In genomic region chr5:177489119-177489716, GRCh38 we compare ENCODE assay signal across 17 cellular contexts. TPM values are rescaled to one million over a fixed set of nuclear protein-coding genes. Genes with fewer than 3 reads are reported as not detected.
A peak's percentile ranks its signal among the peaks of the same experiment; 100 is the strongest.
DNase-seq lines count a peak whose midpoint lies in the region; ATAC-seq and TF ChIP-seq lines count a peak whose summit lies in the region.
"Had no signal": no experiment of that assay in that cellular context is flagged by ENCODE, and none has a peak within 500 bp of the region (broad histone marks: within the 10 kb centered on the region; RNA-seq: fewer than 3 reads in every experiment).

No MANE protein-coding gene starts in this region.

- no TSS peak for BruUV-seq in OCI-LY7 (replicated peaks; lab: Mats Ljungman, UMichigan)

- H3K4me1 ChIP-seq in OCI-LY7 (ENCODE audit: insufficient read depth, low read length, poor library complexity, severe bottlenecking) (peaks cover 23% of the 10 kb centered on the region), gastroesophageal sphincter (peaks cover 1 to 98% (median 57%) of the 10 kb centered on the region in 3 donors), thoracic aorta (ENCODE audit: control insufficient read depth in 1 of 2, low read depth in 2 of 2) (peaks cover 38 to 95% of the 10 kb centered on the region in 2 donors)

- H3K9me2 ChIP-seq in OCI-LY7 (ENCODE audit: insufficient read depth, low read length) = no peaks in the 10 kb centered on the region

- H3K27ac ChIP-seq in OCI-LY7 (ENCODE audit: low read depth, low read length, poor library complexity, severe bottlenecking) = no peak overlapping the region
- peak overlapping the region in 3 of 4 donors; percentile 99 for H3K27ac ChIP-seq in gastroesophageal sphincter
- H3K27ac ChIP-seq in thoracic aorta = peak overlapping the region; percentile 77 to 100
- H3K27ac ChIP-seq: left ventricle myocardium inferior had no signal

- no peak for TF ChIP-seq EP300 in gastroesophageal sphincter (IDR thresholded peaks at IDR 0.05)

- DNase-seq in NCI-H82 (lab: John Stamatoyannopoulos, UW) = peak; percentile 58
- DNase-seq in NCI-H82 treated with DMSO at 0.1 percent for 48 hours (lab: John Stamatoyannopoulos, UW; ENCODE audit: unreplicated experiment) = no peak
- DNase-seq in OCI-LY7 (ENCODE audit: low spot score) = peak; percentile 69
- DNase-seq in thoracic aorta (ENCODE audit: low spot score) = no peak
- DNase-seq in SKM-1 treated with dmso at 0.1 percent for 144 hours (lab: John Stamatoyannopoulos, UW; ENCODE audit: unreplicated experiment) = no peak
- DNase-seq in SW 1271 (lab: John Stamatoyannopoulos, UW) = no peak
- DNase-seq: activated CD4-positive, alpha-beta T cell treated with anti-CD3 and anti-CD28 coated beads for 4 hours; activated T-cell treated with anti-CD3 and anti-CD28 coated beads, Interleukin-2, amount 50 U/mL, for 1 hour; esophagus squamous epithelium; hippocampal formation; left ventricle myocardium inferior; NCI-H2171 treated with DMSO at 0.1 percent for 48 hours; PC-3; stimulated activated naive CD8-positive, alpha-beta T cell treated with anti-CD3 and anti-CD28 coated beads, Interleukin-15, Interleukin-2, amounts not matched to agents 100 U/mL and 50 U/mL, for 24 hours; T-helper 1 cell had no signal

- no peaks in the 10 kb centered on the region for H3K9me3 ChIP-seq in OCI-LY7 (ENCODE audit: low read length)
- H3K9me3 ChIP-seq in gastroesophageal sphincter = no peaks in the 10 kb centered on the region
- H3K9me3 ChIP-seq in thoracic aorta = no peaks in the 10 kb centered on the region
- H3K9me3 ChIP-seq: esophagus squamous epithelium, left ventricle myocardium inferior had no signal

- TF ChIP-seq CTCF in OCI-LY7 (conservative IDR thresholded peaks at IDR 0.05; ENCODE audit: low read length) (peak; percentile 75), gastroesophageal sphincter (IDR thresholded peaks at IDR 0.05) (peak in 1 of 4 experiments; percentile 28), thoracic aorta (IDR thresholded peaks at IDR 0.05) (no peak)

- H3K4me3 ChIP-seq in OCI-LY7 (ENCODE audit: low read depth, low read length, poor library complexity, severe bottlenecking) = no peak overlapping the region
- H3K4me3 ChIP-seq in gastroesophageal sphincter = no peak overlapping the region
- no peak overlapping the region for H3K4me3 ChIP-seq in thoracic aorta
- H3K4me3 ChIP-seq: esophagus squamous epithelium, left ventricle myocardium inferior had no signal

- no peaks in the 10 kb centered on the region for H4K20me1 ChIP-seq in OCI-LY7 (ENCODE audit: insufficient read depth, low read length)

- peak overlapping the region; percentile 49; the same call in 1 of the 2 replicates for H3K4me2 ChIP-seq in OCI-LY7 (ENCODE audit: low read length)

- WGBS in gastroesophageal sphincter (ENCODE audit: low coverage in 1 of 2), 2 donors = no CpG with 5 or more reads among the region's 26 CpGs

- peaks cover 12% of the 10 kb centered on the region; the same call in 1 of the 2 replicates for H3K36me3 ChIP-seq in OCI-LY7 (ENCODE audit: insufficient read depth, low read length)
- H3K36me3 ChIP-seq in gastroesophageal sphincter = peaks cover 0 to 85% of the 10 kb centered on the region in 2 donors
- H3K36me3 ChIP-seq in thoracic aorta = peaks cover 84% of the 10 kb centered on the region

- intact Hi-C loops in OCI-LY7 (cut with micrococcal nuclease; ENCODE audit: unreplicated experiment) = no loop called here

- H3K27me3 ChIP-seq in gastroesophageal sphincter (no peaks in the 10 kb centered on the region), thoracic aorta (replicated peaks; ENCODE audit: insufficient read depth) (no peaks in the 10 kb centered on the region)
- H3K27me3 ChIP-seq: esophagus squamous epithelium had no signal

- peak in 1 of 2 donors; percentile 5 for TF ChIP-seq POLR2A in gastroesophageal sphincter (IDR thresholded peaks at IDR 0.05)

- H3K79me2 ChIP-seq in OCI-LY7 (ENCODE audit: insufficient read depth, low read depth, low read length) = no peaks in the 10 kb centered on the region

- ATAC-seq in gastroesophageal sphincter (no peak), thoracic aorta (ENCODE audit: insufficient number of reproducible peaks, low FRiP score, low read depth) (no peak), GM18870 (IDR thresholded peaks at IDR 0.05; ENCODE audit: unreplicated experiment) (no peak)
- ATAC-seq: PC-3; stimulated activated naive CD8-positive, alpha-beta T cell treated with anti-CD3 and anti-CD28 coated beads, Interleukin-15, Interleukin-2, amounts not matched to agents 100 U/mL and 50 U/mL, for 24 hours had no signal

- CTCF ChIA-PET in OCI-LY7 (lab: Charles Lee; ENCODE audit: unreplicated experiment) = interaction anchor here (0.5 kb wide), 1 partner anchor 506 kb away, joined by 3 read pairs; no protein-coding TSS in a partner anchor

- POLR2A ChIA-PET in OCI-LY7 (lab: Charles Lee) = interaction anchor here (0.5 kb wide), 1 partner anchor 314 kb away, joined by 3 read pairs; no protein-coding TSS in a partner anchor

- no peak overlapping the region for H2AFZ ChIP-seq in OCI-LY7 (ENCODE audit: low read length)

RNA-seq across cellular contexts. Expression of gene PDLIM7, which starts 8.2 kb away (rescaled TPM):
- 38.8 and 41.4 TPM in 2 replicates for total RNA-seq in OCI-LY7 (2014; rRNA removed; shearing (Covaris generic))
- total RNA-seq in OCI-LY7 (2022) (58.0 and 78.9 TPM in 2 replicates), gastroesophageal sphincter (100 to 1,000 TPM; 336 to 863 (median 437) TPM), thoracic aorta (100 to 1,000 TPM; 626 to 891 TPM)

RNA-seq across cellular contexts. Expression of gene DBN1, which starts 15.8 kb away (rescaled TPM):
- 11.7 and 17.4 TPM in 2 replicates for total RNA-seq in OCI-LY7 (2014; rRNA removed; shearing (Covaris generic))
- 21.3 and 22.0 TPM in 2 replicates for total RNA-seq in OCI-LY7 (2022)
- total RNA-seq in gastroesophageal sphincter = 100 to 1,000 TPM in 3 of 4 donors, 10 to 100 TPM in 1; 87.1 to 154 (median 124) TPM
- total RNA-seq in thoracic aorta = 100 to 1,000 TPM in 1 of 2 donors, 10 to 100 TPM in 1; 91.2 to 132 TPM

RNA-seq across cellular contexts. Expression of gene DOK3, which starts 20.4 kb away (rescaled TPM):
- 186 and 197 TPM in 2 replicates for total RNA-seq in OCI-LY7 (2014; rRNA removed; shearing (Covaris generic))
- total RNA-seq in OCI-LY7 (2022) (260 and 268 TPM in 2 replicates), gastroesophageal sphincter (10 to 100 TPM in 1 of 4 donors, 1 to 10 TPM in 3; 6.1 to 16.6 (median 6.6) TPM), thoracic aorta (10 to 100 TPM; 20.5 to 35.6 TPM)

RNA-seq across cellular contexts. Expression of gene DDX41, which starts 27.5 kb away (rescaled TPM):
- 216 and 224 TPM in 2 replicates for total RNA-seq in OCI-LY7 (2014; rRNA removed; shearing (Covaris generic))
- total RNA-seq in OCI-LY7 (2022) = 145 and 169 TPM in 2 replicates
- total RNA-seq in gastroesophageal sphincter = 10 to 100 TPM; 64.5 to 80.8 (median 68.5) TPM
- total RNA-seq in thoracic aorta = 100 to 1,000 TPM in 1 of 2 donors, 10 to 100 TPM in 1; 53.7 to 138 TPM

RNA-seq across cellular contexts. Expression of gene PRR7, which starts 42.6 kb away (rescaled TPM):
- 7.0 and 13.6 TPM in 2 replicates for total RNA-seq in OCI-LY7 (2014; rRNA removed; shearing (Covaris generic))
- total RNA-seq in OCI-LY7 (2022) = 12.5 and 12.8 TPM in 2 replicates
- 1 to 10 TPM in 3 of 4 donors, not detected in 1; 1.6 to 2.7 (median 2.2) TPM for total RNA-seq in gastroesophageal sphincter
- total RNA-seq in thoracic aorta = 10 to 100 TPM in 1 of 2 donors, 1 to 10 TPM in 1; 4.1 to 11.0 TPM

Comparison
In these comparisons a context has a peak if more than half of its experiments do, and no peak if none do; other contexts are left out.
1. DNase-seq: peak in NCI-H82 (single experiment) and OCI-LY7 (single experiment); none in NCI-H82 treated with DMSO at 0.1 percent for 48 hours (single experiment), thoracic aorta (single experiment), SKM-1 treated with dmso at 0.1 percent for 144 hours (single experiment) and SW 1271 (0 of 2).
2. RNA of gene PDLIM7, which starts 8.2 kb away (total RNA-seq): 626 to 891 TPM in thoracic aorta and 336 to 863 TPM in gastroesophageal sphincter; 38.8 to 78.9 TPM in OCI-LY7; every median in the first group is over 4 times any median in the second.
3. RNA of gene DOK3, which starts 20.4 kb away (total RNA-seq): 186 to 268 TPM in OCI-LY7; 20.5 to 35.6 TPM in thoracic aorta and 6.1 to 16.6 TPM in gastroesophageal sphincter; every median in the first group is over 4 times any median in the second.